In the genomic region with DNA sequence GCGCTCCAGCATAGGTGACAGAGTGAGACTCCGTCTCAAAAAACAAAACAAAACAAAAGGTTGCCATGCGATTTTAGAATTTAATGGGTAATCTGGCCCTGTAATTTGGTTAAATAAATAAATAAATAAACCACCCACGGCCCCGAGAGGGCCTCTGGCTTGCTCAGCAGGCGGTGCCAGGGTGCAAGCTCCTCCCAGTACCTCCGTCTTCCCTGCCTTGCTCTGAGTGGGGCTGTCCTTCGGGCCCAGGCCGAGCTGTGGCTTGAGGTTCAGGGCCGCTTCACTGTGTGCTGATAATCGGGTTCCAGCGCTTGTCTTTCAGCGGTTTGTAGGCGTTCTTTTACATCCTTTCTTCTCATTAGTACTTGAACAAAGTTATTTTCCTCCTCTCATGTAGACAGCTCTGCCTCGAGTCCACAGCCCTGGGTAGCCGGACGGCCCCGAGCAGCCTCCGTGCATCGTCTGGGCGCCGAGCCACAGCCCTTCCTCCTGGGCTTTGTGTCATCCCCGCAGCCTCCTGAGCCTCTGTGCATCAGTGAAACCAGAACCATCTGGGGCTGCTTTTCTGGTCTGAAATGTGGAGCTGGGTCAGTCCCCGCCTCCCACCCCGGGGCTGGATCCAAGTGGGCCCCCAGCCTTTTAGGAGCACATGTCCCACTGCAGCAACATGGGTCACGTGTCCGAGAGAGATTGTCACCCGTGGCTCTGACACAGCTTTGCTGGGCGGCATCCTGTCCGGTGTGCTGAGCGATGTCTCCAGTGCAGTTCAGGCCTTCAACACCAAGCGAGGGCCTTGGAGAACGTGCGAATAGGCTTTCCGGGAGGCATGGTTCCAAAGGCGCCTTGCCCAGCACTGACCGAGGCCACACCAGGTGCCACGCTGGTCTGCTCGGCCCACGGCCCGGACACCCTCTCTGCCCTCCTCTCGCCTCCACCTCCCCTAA, we compare ENCODE assay signal across 10 cellular contexts.
DNase-seq lines count a peak whose midpoint lies in the region; ATAC-seq, FAIRE-seq and TF ChIP-seq lines count a peak whose summit lies in the region.
"Had no signal": no experiment of that assay in that cellular context is flagged by ENCODE, and none has a peak within 500 bp of the region (broad histone marks: within the 10 kb centered on the region; RNA-seq: fewer than 3 reads in every experiment).

No MANE protein-coding gene starts in this region.

- FAIRE-seq in RCC 7860 (lab: Jason Lieb, UNC): no peak

- peak overlapping the region in 6 of 7 donors; percentile 42 to 90 (median 60) for H3K4me3 Mint-ChIP-seq in CD8-positive, alpha-beta memory T cell

- no peaks in the 10 kb centered on the region for H3K9me3 ChIP-seq in CD8-positive, alpha-beta memory T cell (ENCODE audit: low read length)
- H3K9me3 ChIP-seq in SK-N-MC (ENCODE audit: low read depth, low read length): no peaks in the 10 kb centered on the region

- peaks cover 21 to 37% (median 26%) of the 10 kb centered on the region in 3 donors for H3K4me1 Mint-ChIP-seq in CD8-positive, alpha-beta memory T cell

- no peak overlapping the region for H3K27ac ChIP-seq in CD8-positive, alpha-beta memory T cell (ENCODE audit: low read depth, low read length)
- peak overlapping the region; percentile 91; the same call in 1 of the 2 replicates for H3K27ac ChIP-seq in SK-N-MC

- TF ChIP-seq CTCF in fibroblast of pulmonary artery (IDR thresholded peaks at IDR 0.05; ENCODE audit: low read length, missing control alignments): no peak

- no peaks in the 10 kb centered on the region for H3K36me3 ChIP-seq in CD8-positive, alpha-beta memory T cell (ENCODE audit: insufficient read depth, low read length)
- H3K36me3 ChIP-seq in SK-N-MC (ENCODE audit: insufficient read depth, low read length): no peaks in the 10 kb centered on the region

- no peaks in the 10 kb centered on the region for H3K27me3 ChIP-seq in CD8-positive, alpha-beta memory T cell (ENCODE audit: insufficient read depth, low read length, poor library complexity, severe bottlenecking)

- no peaks in the 10 kb centered on the region for H3K27me3 Mint-ChIP-seq in CD8-positive, alpha-beta memory T cell
- H3K27me3 Mint-ChIP-seq: dendritic cell treated with granulocyte-macrophage colony-stimulating factor and Interleukin-4, amounts not matched to agents 40 ng/mL and 50 ng/mL, for 4 days had no signal

- ATAC-seq in HG02840 (IDR thresholded peaks at IDR 0.05; ENCODE audit: low FRiP score, unreplicated experiment): no peak
- no peak for ATAC-seq in HG02610 (IDR thresholded peaks at IDR 0.05; ENCODE audit: unreplicated experiment)

- H3K4me1 ChIP-seq in CD8-positive, alpha-beta memory T cell (ENCODE audit: insufficient read depth, low read length): peaks cover 17% of the 10 kb centered on the region

- no peak overlapping the region for H3K9ac ChIP-seq in SK-N-MC (ENCODE audit: insufficient read length)

- H3K9me3 Mint-ChIP-seq in CD8-positive, alpha-beta memory T cell: no peaks in the 10 kb centered on the region
- H3K9me3 Mint-ChIP-seq: dendritic cell treated with granulocyte-macrophage colony-stimulating factor and Interleukin-4, amounts not matched to agents 40 ng/mL and 50 ng/mL, for 4 days had no signal

- H3K36me3 Mint-ChIP-seq in CD8-positive, alpha-beta memory T cell: peaks cover 0 to 25% (median 2%) of the 10 kb centered on the region in 3 donors

- CTCF ChIA-PET in CD8-positive, alpha-beta memory T cell (lab: Charles Lee): interaction anchor here (1.4 to 1.5 kb wide), 2 partner anchors 44 to 52 kb away, joined by 4 to 8 read pairs; no protein-coding TSS in a partner anchor

- DNase-seq in CD8-positive, alpha-beta memory T cell: peak in 1 of 5 donors; percentile 38
- DNase-seq in SK-N-MC (ENCODE audit: low read depth, low spot score) (no peak), fibroblast of pulmonary artery (ENCODE audit: low read depth) (peak; percentile 53), putamen (ENCODE audit: low spot score) (peak; percentile 24), RCC 7860 (ENCODE audit: low spot score) (no peak)
- DNase-seq in central memory CD4-positive, alpha-beta T cell: no peak
- DNase-seq: stimulated activated CD4-positive, alpha-beta T cell treated with anti-CD3 and anti-CD28 coated beads, Interleukin-15, amount 100 ng/mL, for 24 hours had no signal

- H3K4me3 ChIP-seq in CD8-positive, alpha-beta memory T cell (ENCODE audit: low read length): no peak overlapping the region
- H3K4me3 ChIP-seq in SK-N-MC: peak overlapping the region; percentile 73
- no peak overlapping the region for H3K4me3 ChIP-seq in fibroblast of pulmonary artery (replicated peaks; ENCODE audit: low read depth, low read length)

- H3K27ac Mint-ChIP-seq in CD8-positive, alpha-beta memory T cell: peak overlapping the region; percentile 12 to 97 (median 90)

- POLR2A ChIA-PET in CD8-positive, alpha-beta memory T cell (lab: Charles Lee): no interaction called here

Comparison
In these comparisons a context has a peak if more than half of its experiments do, and no peak if none do; other contexts are left out.
1. DNase-seq: peak in fibroblast of pulmonary artery (single experiment) and putamen (single experiment); none in SK-N-MC (single experiment), central memory CD4-positive, alpha-beta T cell (single experiment) and RCC 7860 (single experiment).